ENCODE assay signal across 8 cellular contexts in the genomic region with DNA sequence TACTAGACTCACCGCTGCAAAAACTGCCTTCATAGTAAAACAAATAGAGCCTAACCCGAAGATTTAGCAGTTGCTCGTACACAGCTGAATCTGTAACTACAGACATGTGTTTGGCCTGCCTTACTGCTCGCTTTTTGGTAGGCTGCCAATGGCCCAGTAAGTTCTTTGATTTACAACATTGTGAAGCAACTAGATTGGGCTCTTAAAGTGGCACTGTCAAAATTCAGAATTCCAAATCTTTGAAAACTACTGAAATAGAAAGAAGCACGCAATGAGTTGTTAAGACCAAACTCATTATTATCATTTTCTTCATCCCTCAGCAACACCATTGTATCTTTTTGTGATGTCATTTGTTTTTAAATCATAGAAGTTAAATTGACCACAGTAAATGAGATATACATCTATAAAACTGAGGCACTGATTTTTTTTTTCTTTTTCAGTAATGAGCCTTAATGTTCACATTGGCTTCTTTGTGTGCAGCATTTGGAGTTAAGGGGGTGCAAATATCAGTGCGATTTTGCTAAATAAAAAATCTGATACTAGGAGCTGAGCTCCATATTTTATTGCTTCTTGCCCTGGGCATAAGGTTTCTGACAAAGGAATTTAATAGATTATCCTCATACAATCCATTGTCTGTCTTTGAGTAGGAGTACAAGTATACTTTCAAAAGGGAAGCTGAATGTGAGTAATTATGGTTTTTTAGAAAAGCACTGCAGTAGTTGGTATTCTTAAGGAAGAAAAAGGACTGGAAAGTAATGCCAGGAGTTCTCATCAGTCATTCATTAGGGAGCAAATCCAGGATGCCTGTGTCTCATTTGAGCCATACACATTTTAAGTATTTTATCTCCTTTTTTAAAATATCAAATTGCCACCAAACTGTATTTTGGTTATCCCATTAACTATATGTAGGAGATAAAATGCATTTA.
A peak's percentile ranks its signal among the peaks of the same experiment; 100 is the strongest.
DNase-seq lines count a peak whose midpoint lies in the region; ATAC-seq and TF ChIP-seq lines count a peak whose summit lies in the region.

No MANE protein-coding gene starts in this region.

- no peaks in the 10 kb centered on the region for H3K27me3 ChIP-seq in CD8-positive, alpha-beta T cell (ENCODE audit: insufficient read depth, low read length)

- ATAC-seq in esophagus mucosa (peak; percentile 75), HG02642 (IDR thresholded peaks at IDR 0.05; ENCODE audit: poor library complexity, unreplicated experiment) (no peak)
- ATAC-seq in CD8-positive, alpha-beta T cell, result no peak

- no peak for TF ChIP-seq CTCF in CD8-positive, alpha-beta T cell (IDR thresholded peaks at IDR 0.05)

- no peaks in the 10 kb centered on the region for H3K4me1 ChIP-seq in CD8-positive, alpha-beta T cell (ENCODE audit: insufficient read depth, low read length)

- no peak overlapping the region for H3K4me3 ChIP-seq in CD8-positive, alpha-beta T cell (ENCODE audit: low read depth, low read length)

- POLR2A ChIA-PET in CD8-positive, alpha-beta T cell (lab: Charles Lee), result interaction anchor here (1.1 kb wide), 1 partner anchor 185 kb away, joined by 3 read pairs; no protein-coding TSS in a partner anchor

- CTCF ChIA-PET in CD8-positive, alpha-beta T cell (lab: Charles Lee), result no interaction called here

- no peaks in the 10 kb centered on the region for H3K9me3 ChIP-seq in CD8-positive, alpha-beta T cell (ENCODE audit: low read length)

- intact Hi-C loops in CD8-positive, alpha-beta T cell (cut with DNase I, micrococcal nuclease), result no loop called here

- peak; percentile 76 for DNase-seq in AG20443 (ENCODE audit: low spot score)
- peak; percentile 86 for DNase-seq in NCI-H2227 treated with DMSO at 0.1 percent for 48 hours (lab: John Stamatoyannopoulos, UW)
- peak in 45 of 56 donors; percentile 4 to 81 (median 37) for DNase-seq in nucleus accumbens (lab: John Stamatoyannopoulos, UW)
- DNase-seq in CD8-positive, alpha-beta T cell, result no peak
- DNase-seq in ecto neural progenitor cell (ENCODE audit: low spot score), result no peak
- no peak for DNase-seq in HK-2 (ENCODE audit: unreplicated experiment)

- H3K36me3 ChIP-seq in CD8-positive, alpha-beta T cell (ENCODE audit: insufficient read depth, low read length), result no peaks in the 10 kb centered on the region

- H3K27me3 Mint-ChIP-seq in CD8-positive, alpha-beta T cell (ENCODE audit: low read depth), result peaks cover 3% of the 10 kb centered on the region

- no peaks in the 10 kb centered on the region for H3K9me3 Mint-ChIP-seq in CD8-positive, alpha-beta T cell

- H3K36me3 Mint-ChIP-seq in CD8-positive, alpha-beta T cell, result no peaks in the 10 kb centered on the region

- no peak overlapping the region for H3K27ac ChIP-seq in CD8-positive, alpha-beta T cell (ENCODE audit: low read depth, low read length)

- H3K4me1 Mint-ChIP-seq in CD8-positive, alpha-beta T cell (ENCODE audit: low read depth), result no peaks in the 10 kb centered on the region

- H3K4me3 Mint-ChIP-seq in CD8-positive, alpha-beta T cell, result no peak overlapping the region

- no peak overlapping the region for H3K27ac Mint-ChIP-seq in CD8-positive, alpha-beta T cell

Comparison
In these comparisons a context has a peak if more than half of its experiments do, and no peak if none do; other contexts are left out.
1. DNase-seq: peak in AG20443 (single experiment), NCI-H2227 treated with DMSO at 0.1 percent for 48 hours (single experiment) and nucleus accumbens (45 of 56); none in CD8-positive, alpha-beta T cell (0 of 7), ecto neural progenitor cell (single experiment) and HK-2 (single experiment).